ENCODE assay signal across 10 cellular contexts in the genomic region with DNA sequence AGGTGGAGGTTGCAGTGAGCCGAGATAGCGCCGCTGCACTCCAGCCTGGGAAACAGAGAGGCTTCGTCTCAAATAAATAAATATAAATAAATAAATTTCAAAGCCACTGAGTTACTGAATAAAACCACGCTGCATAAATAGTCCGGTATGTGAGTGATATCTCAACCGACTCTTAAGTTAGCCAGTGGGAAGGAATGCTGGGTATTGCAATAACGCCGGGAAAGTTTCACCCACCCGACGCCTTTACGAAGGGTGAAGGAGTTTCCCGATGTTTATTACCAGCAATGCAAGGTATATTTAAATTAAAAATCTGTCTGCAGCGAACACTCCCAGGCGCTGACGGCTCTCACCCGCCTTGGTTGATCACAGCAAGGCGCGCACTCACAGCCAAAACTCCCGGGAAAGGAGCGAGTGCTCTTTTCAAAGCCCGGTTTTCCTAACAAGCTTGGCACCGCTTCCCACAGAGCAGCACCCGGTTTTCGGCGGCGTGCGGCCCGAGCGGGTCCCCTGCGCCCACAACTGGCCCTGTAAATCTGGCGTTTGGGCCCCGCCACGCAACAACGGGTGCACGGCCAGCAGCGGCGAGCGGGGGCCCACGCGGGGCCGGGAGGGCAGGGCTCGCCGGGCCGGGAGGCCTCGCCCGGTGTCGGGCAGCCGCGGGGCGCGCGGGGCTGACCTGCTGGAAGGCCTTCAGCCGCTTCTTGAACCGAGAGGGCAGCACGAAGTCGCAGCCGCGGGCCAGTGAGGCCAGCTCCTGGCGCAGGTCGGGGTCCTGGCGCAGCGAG. TPM values are rescaled to one million over a fixed set of nuclear protein-coding genes. Genes with fewer than 3 reads are reported as not detected.
DNase-seq lines count a peak whose midpoint lies in the region; ATAC-seq and TF ChIP-seq lines count a peak whose summit lies in the region.
"Had no signal": no experiment of that assay in that cellular context is flagged by ENCODE, and none has a peak within 500 bp of the region (broad histone marks: within the 10 kb centered on the region; RNA-seq: fewer than 3 reads in every experiment).

No MANE protein-coding gene starts in this region.

- peaks cover 35% of the 10 kb centered on the region for H3K4me1 Mint-ChIP-seq in activated naive CD4-positive, alpha-beta T cell treated with anti-CD3 and anti-CD28 coated beads for 36 hours (ENCODE audit: low read depth)

- in situ Hi-C loops in brain microvascular endothelial cell (cut with HindIII; ENCODE audit: low pct_ligation_motif_present, low sequenced_read_pairs): no loop called here

- H3K36me3 Mint-ChIP-seq in activated naive CD4-positive, alpha-beta T cell treated with anti-CD3 and anti-CD28 coated beads for 36 hours (ENCODE audit: low read depth): peaks cover 3% of the 10 kb centered on the region

- H3K27me3 ChIP-seq in brain microvascular endothelial cell (replicated peaks): peaks cover 8% of the 10 kb centered on the region
- peaks cover 48% of the 10 kb centered on the region for H3K27me3 ChIP-seq in kidney epithelial cell (ENCODE audit: control insufficient read depth, insufficient read depth, low read length)
- H3K27me3 ChIP-seq in thoracic aorta (replicated peaks; ENCODE audit: insufficient read depth): no peaks in the 10 kb centered on the region

- no peak for DNase-seq in activated naive CD4-positive, alpha-beta T cell treated with anti-CD3 and anti-CD28 coated beads for 36 hours
- no peak for DNase-seq in activated naive CD4-positive, alpha-beta T cell treated with Interleukin-2 at 50 U/mL for 16 hours
- no peak for DNase-seq in brain microvascular endothelial cell
- no peak for DNase-seq in kidney epithelial cell (ENCODE audit: low read depth)
- DNase-seq in thoracic aorta (ENCODE audit: low spot score): no peak
- DNase-seq in cerebellum (ENCODE audit: low spot score): no peak
- no peak for DNase-seq in NCI-H82 (lab: John Stamatoyannopoulos, UW)
- DNase-seq: transverse colon had no signal

- H3K4me3 Mint-ChIP-seq in activated naive CD4-positive, alpha-beta T cell treated with anti-CD3 and anti-CD28 coated beads for 36 hours: peak overlapping the region; percentile 72

- H3K27me3 Mint-ChIP-seq in activated naive CD4-positive, alpha-beta T cell treated with anti-CD3 and anti-CD28 coated beads for 36 hours (ENCODE audit: low read depth): peaks cover 41% of the 10 kb centered on the region

- H3K4me1 ChIP-seq in thoracic aorta (ENCODE audit: control insufficient read depth in 1 of 2, low read depth in 2 of 2): peaks cover 11 to 13% of the 10 kb centered on the region in 2 donors

- H3K9me3 ChIP-seq in thoracic aorta: no peaks in the 10 kb centered on the region
- H3K9me3 ChIP-seq: transverse colon had no signal

- CTCF ChIA-PET in activated naive CD4-positive, alpha-beta T cell treated with anti-CD3 and anti-CD28 coated beads for 36 hours (lab: Charles Lee): no interaction called here

- H3K27ac ChIP-seq in brain microvascular endothelial cell: no peak overlapping the region
- no peak overlapping the region for H3K27ac ChIP-seq in thoracic aorta
- H3K27ac ChIP-seq: transverse colon had no signal

- no peaks in the 10 kb centered on the region for H3K36me3 ChIP-seq in brain microvascular endothelial cell (replicated peaks)
- no peaks in the 10 kb centered on the region for H3K36me3 ChIP-seq in kidney epithelial cell (ENCODE audit: control insufficient read depth, insufficient read depth, low read length)
- H3K36me3 ChIP-seq in thoracic aorta: no peaks in the 10 kb centered on the region
- H3K36me3 ChIP-seq: transverse colon had no signal

- TF ChIP-seq CTCF in brain microvascular endothelial cell (IDR thresholded peaks at IDR 0.05; ENCODE audit: low read depth, low read length, missing control alignments) (no peak), kidney epithelial cell (IDR thresholded peaks at IDR 0.05; ENCODE audit: insufficient read depth, low read length, poor library complexity, severe bottlenecking) (no peak), thoracic aorta (IDR thresholded peaks at IDR 0.05) (no peak)

- H3K4me3 ChIP-seq in brain microvascular endothelial cell (ENCODE audit: low read depth, low read length) (peak overlapping the region; percentile 46), kidney epithelial cell (ENCODE audit: low read depth, low read length) (peak overlapping the region; percentile 16), thoracic aorta (peak overlapping the region; percentile 44)

- ATAC-seq in thoracic aorta (ENCODE audit: insufficient number of reproducible peaks, low FRiP score, low read depth) (no peak), GM19324 (IDR thresholded peaks at IDR 0.05; ENCODE audit: low FRiP score, unreplicated experiment) (no peak)

- no peaks in the 10 kb centered on the region for H3K9me3 Mint-ChIP-seq in activated naive CD4-positive, alpha-beta T cell treated with anti-CD3 and anti-CD28 coated beads for 36 hours

- intact Hi-C loops in activated naive CD4-positive, alpha-beta T cell treated with anti-CD3 and anti-CD28 coated beads for 36 hours (cut with micrococcal nuclease): no loop called here

- no peak overlapping the region for H3K27ac Mint-ChIP-seq in activated naive CD4-positive, alpha-beta T cell treated with anti-CD3 and anti-CD28 coated beads for 36 hours
- H3K27ac Mint-ChIP-seq: CD14-positive monocyte had no signal

RNA-seq across cellular contexts. Expression of a gene that starts 13.7 kb away (rescaled TPM):
- total RNA-seq in activated naive CD4-positive, alpha-beta T cell treated with anti-CD3 and anti-CD28 coated beads for 36 hours: 10 to 100 TPM; 33.8 to 37.2 TPM
- 17.7 and 29.0 TPM in 2 replicates for total RNA-seq in kidney epithelial cell
- 10 to 100 TPM in 1 of 2 donors, 1 to 10 TPM in 1; 6.8 to 14.5 TPM for total RNA-seq in thoracic aorta
- total RNA-seq in cerebellum: 13.6 TPM

RNA-seq across cellular contexts. Expression of a gene that starts 54.5 kb away (rescaled TPM):
- 10 to 100 TPM; 63.4 to 64.6 TPM for total RNA-seq in activated naive CD4-positive, alpha-beta T cell treated with anti-CD3 and anti-CD28 coated beads for 36 hours
- 49.5 and 55.0 TPM in 2 replicates for total RNA-seq in kidney epithelial cell
- 10 to 100 TPM; 32.6 to 33.5 TPM for total RNA-seq in thoracic aorta
- total RNA-seq in cerebellum: 11.6 TPM
